19 cellular contexts compared by ENCODE assay signal in the genomic region with DNA sequence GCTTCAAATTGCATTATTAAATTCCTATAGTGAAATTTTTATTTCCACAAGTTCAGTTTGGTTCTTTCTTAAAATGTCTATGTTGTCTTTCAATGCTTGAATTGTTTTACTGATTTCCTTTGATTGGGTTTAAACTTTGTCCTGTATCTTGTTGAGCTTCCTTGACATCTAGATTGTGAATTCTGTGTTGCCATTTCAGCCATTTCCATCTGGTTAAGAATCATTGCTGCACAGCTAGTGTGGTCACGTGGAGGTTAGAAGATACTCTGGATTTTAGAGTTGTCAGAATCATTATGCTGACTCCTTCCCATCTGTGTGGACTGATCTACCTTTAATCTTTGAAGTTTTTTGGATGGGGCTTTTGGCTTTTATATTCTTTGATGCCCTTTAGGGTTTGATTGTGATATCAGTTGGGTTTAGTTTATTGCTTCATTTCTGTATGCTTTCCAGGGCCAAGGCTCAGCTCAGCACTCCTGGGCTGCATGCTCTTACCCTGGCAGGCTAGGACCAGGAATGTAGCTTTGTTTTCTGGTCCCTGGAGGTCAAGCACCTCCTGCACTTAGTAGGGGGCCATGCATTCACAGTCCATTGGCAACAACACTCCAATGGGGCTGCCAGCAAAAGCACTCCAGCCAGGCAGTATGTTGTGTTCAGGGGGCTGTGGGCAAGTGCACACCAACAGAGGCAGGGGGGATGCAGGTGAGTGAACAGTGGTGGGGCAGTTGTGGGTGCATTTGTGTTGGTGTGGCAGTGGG.
DNase-seq lines count a peak whose midpoint lies in the region; ATAC-seq and TF ChIP-seq lines count a peak whose summit lies in the region.
"Had no signal": no experiment of that assay in that cellular context is flagged by ENCODE, and none has a peak within 500 bp of the region (broad histone marks: within the 10 kb centered on the region; RNA-seq: fewer than 3 reads in every experiment).

No MANE protein-coding gene starts in this region.

- H3F3A ChIP-seq in GM23338 (replicated peaks; ENCODE audit: low read depth): no peaks in the 10 kb centered on the region

- H3K27ac Mint-ChIP-seq in GM23338 (no peak overlapping the region), endodermal cell (no peak overlapping the region), osteocyte (ENCODE audit: unreplicated experiment) (peak overlapping the region; percentile 80)
- no peak overlapping the region for H3K27ac Mint-ChIP-seq in activated CD4-positive, alpha-beta memory T cell treated with anti-CD3 and anti-CD28 coated beads, Interleukin-2, amount 10 ng/mL, durations not matched to agents 7 days and 5 days
- H3K27ac Mint-ChIP-seq: B cell had no signal

- H3K4me1 Mint-ChIP-seq in GM23338 (no peaks in the 10 kb centered on the region; the same call in 2 of the 3 replicates), endodermal cell (peaks cover 2% of the 10 kb centered on the region), osteocyte (ENCODE audit: unreplicated experiment) (peaks cover 79% of the 10 kb centered on the region)
- no peaks in the 10 kb centered on the region for H3K4me1 Mint-ChIP-seq in activated CD4-positive, alpha-beta memory T cell treated with anti-CD3 and anti-CD28 coated beads, Interleukin-2, amount 10 ng/mL, durations not matched to agents 7 days and 5 days
- H3K4me1 Mint-ChIP-seq: B cell had no signal

- TF ChIP-seq CTCF in GM23338 (conservative IDR thresholded peaks at IDR 0.05; ENCODE audit: low read depth in 2 of 2): no peak
- no peak for TF ChIP-seq CTCF in RWPE2 (IDR thresholded peaks at IDR 0.05; ENCODE audit: poor library complexity, severe bottlenecking)
- no peak for TF ChIP-seq CTCF in endodermal cell (conservative IDR thresholded peaks at IDR 0.05)
- TF ChIP-seq CTCF in osteocyte (IDR thresholded peaks at IDR 0.05): no peak

- H3K27ac ChIP-seq in GM23338 (ENCODE audit: low read depth) (no peak overlapping the region), RWPE2 (ENCODE audit: poor library complexity, severe bottlenecking) (peak overlapping the region; percentile 99), endodermal cell (ENCODE audit: low read depth, low read length) (no peak overlapping the region)
- H3K27ac ChIP-seq: right lobe of liver had no signal

- DNase-seq in GM23338 (ENCODE audit: low spot score) (no peak), RWPE2 (ENCODE audit: low spot score) (no peak), endodermal cell (peak; percentile 58), osteocyte (ENCODE audit: extremely low spot score, unreplicated experiment) (no peak), NCI-H1417 treated with DMSO at 0.1 percent for 48 hours (lab: John Stamatoyannopoulos, UW) (no peak)
- no peak for DNase-seq in activated CD4-positive, alpha-beta memory T cell treated with anti-CD3 and anti-CD28 coated beads, Interleukin-2, amount 10 ng/mL, durations not matched to agents 7 days and 5 days
- no peak for DNase-seq in stimulated activated naive CD4-positive, alpha-beta T cell treated with Interleukin-2 at 50 U/mL for 16 hours (lab: John Stamatoyannopoulos, UW)
- DNase-seq: activated CD4-positive, alpha-beta T cell treated with anti-CD3 and anti-CD28 coated beads, Interleukin-2, amount 50 U/mL, for 48 hours; central memory CD4-positive, alpha-beta T cell; effector memory CD4-positive, alpha-beta T cell; NCI-H1048; NCI-H2107; NCI-H526 treated with DMSO at 0.1 percent for 48 hours; occipital lobe; right lobe of liver had no signal

- H3K4me1 ChIP-seq in GM23338 (ENCODE audit: insufficient read depth) (no peaks in the 10 kb centered on the region), RWPE2 (ENCODE audit: insufficient read depth, poor library complexity, severe bottlenecking) (peaks cover 37% of the 10 kb centered on the region), endodermal cell (ENCODE audit: control insufficient read depth, insufficient read depth, low read length) (no peaks in the 10 kb centered on the region)
- H3K4me1 ChIP-seq: right lobe of liver had no signal

- WGBS in endodermal cell (ENCODE audit: insufficient coverage in 1 of 2, insufficient read length in 1 of 2), 2 experiments: 71 to 91% methylated on average over 1 of the region's 1 CpG

- no peaks in the 10 kb centered on the region for H3K9me2 ChIP-seq in GM23338 (ENCODE audit: insufficient read depth)

- no peaks in the 10 kb centered on the region for H4K20me1 ChIP-seq in GM23338 (replicated peaks; ENCODE audit: insufficient read depth)

- POLR2A ChIA-PET in activated CD4-positive, alpha-beta memory T cell treated with anti-CD3 and anti-CD28 coated beads, Interleukin-2, amount 10 ng/mL, durations not matched to agents 7 days and 5 days (lab: Charles Lee): no interaction called here

- CTCF ChIA-PET in activated CD4-positive, alpha-beta memory T cell treated with anti-CD3 and anti-CD28 coated beads, Interleukin-2, amount 10 ng/mL, durations not matched to agents 7 days and 5 days (lab: Charles Lee): no interaction called here

- peaks cover 6% of the 10 kb centered on the region for H3K9me3 ChIP-seq in RWPE2 (ENCODE audit: severe bottlenecking)
- H3K9me3 ChIP-seq in endodermal cell (ENCODE audit: control insufficient read depth, low read length): no peaks in the 10 kb centered on the region
- H3K9me3 ChIP-seq: right lobe of liver had no signal

- no peaks in the 10 kb centered on the region for H3K79me2 ChIP-seq in GM23338 (replicated peaks; ENCODE audit: insufficient read depth)

- H3K36me3 ChIP-seq in GM23338 (ENCODE audit: insufficient read depth) (no peaks in the 10 kb centered on the region), RWPE2 (ENCODE audit: low read depth) (0 out of 2 replicates have a peak, but pooled peaks cover 4% of the 10 kb centered on the region), endodermal cell (ENCODE audit: control insufficient read depth, insufficient read depth, low read length) (no peaks in the 10 kb centered on the region)
- H3K36me3 ChIP-seq: right lobe of liver had no signal

- H3K4me3 ChIP-seq in GM23338 (no peak overlapping the region), RWPE2 (ENCODE audit: severe bottlenecking) (no peak overlapping the region), endodermal cell (ENCODE audit: low read length) (no peak overlapping the region)
- H3K4me3 ChIP-seq: GM12878, right lobe of liver had no signal

- H3K36me3 Mint-ChIP-seq in GM23338 (ENCODE audit: low read depth): no peaks in the 10 kb centered on the region
- no peaks in the 10 kb centered on the region for H3K36me3 Mint-ChIP-seq in endodermal cell (ENCODE audit: low read depth)
- peaks cover 16% of the 10 kb centered on the region for H3K36me3 Mint-ChIP-seq in osteocyte (ENCODE audit: unreplicated experiment)
- H3K36me3 Mint-ChIP-seq in activated CD4-positive, alpha-beta memory T cell treated with anti-CD3 and anti-CD28 coated beads, Interleukin-2, amount 10 ng/mL, durations not matched to agents 7 days and 5 days (ENCODE audit: low read depth): no peaks in the 10 kb centered on the region

- no peak overlapping the region for H2AFZ ChIP-seq in GM23338

- H3K27me3 Mint-ChIP-seq in GM23338 (ENCODE audit: insufficient read depth, low read depth, poor library complexity) (no peaks in the 10 kb centered on the region), endodermal cell (ENCODE audit: insufficient read depth) (peaks cover 31% of the 10 kb centered on the region), osteocyte (ENCODE audit: unreplicated experiment) (no peaks in the 10 kb centered on the region)
- no peaks in the 10 kb centered on the region for H3K27me3 Mint-ChIP-seq in activated CD4-positive, alpha-beta memory T cell treated with anti-CD3 and anti-CD28 coated beads, Interleukin-2, amount 10 ng/mL, durations not matched to agents 7 days and 5 days
- H3K27me3 Mint-ChIP-seq: B cell had no signal

- H3K4me2 ChIP-seq in GM23338: no peak overlapping the region

- H3K9me3 Mint-ChIP-seq in GM23338 (no peaks in the 10 kb centered on the region; the same call in 2 of the 3 replicates), endodermal cell (peaks cover 3% of the 10 kb centered on the region), osteocyte (ENCODE audit: unreplicated experiment) (peaks cover 35% of the 10 kb centered on the region)
- H3K9me3 Mint-ChIP-seq in activated CD4-positive, alpha-beta memory T cell treated with anti-CD3 and anti-CD28 coated beads, Interleukin-2, amount 10 ng/mL, durations not matched to agents 7 days and 5 days: peaks cover 15% of the 10 kb centered on the region

- ATAC-seq in GM23338 (peak; percentile 76), RWPE2 (ENCODE audit: low read depth) (0 out of 3 replicates have a peak, but pooled peaks have one; percentile 1), HG03354 (IDR thresholded peaks at IDR 0.05; ENCODE audit: poor library complexity, severe bottlenecking, unreplicated experiment) (no peak)
- ATAC-seq: GM12878, left lobe of liver, right lobe of liver had no signal

- H3K9ac ChIP-seq in endodermal cell (ENCODE audit: extremely low read depth, low read length, poor library complexity, severe bottlenecking): no peak overlapping the region

- H3K4me3 Mint-ChIP-seq in GM23338 (no peak overlapping the region), endodermal cell (no peak overlapping the region), osteocyte (ENCODE audit: unreplicated experiment) (peak overlapping the region; percentile 3)
- H3K4me3 Mint-ChIP-seq in activated CD4-positive, alpha-beta memory T cell treated with anti-CD3 and anti-CD28 coated beads, Interleukin-2, amount 10 ng/mL, durations not matched to agents 7 days and 5 days: no peak overlapping the region
- H3K4me3 Mint-ChIP-seq: B cell had no signal

- H3K27me3 ChIP-seq in GM23338 (ENCODE audit: insufficient read depth) (no peaks in the 10 kb centered on the region), RWPE2 (ENCODE audit: insufficient read depth, poor library complexity, severe bottlenecking) (no peaks in the 10 kb centered on the region), endodermal cell (ENCODE audit: control insufficient read depth, insufficient read depth, low read length, poor library complexity, severe bottlenecking) (peaks cover 20% of the 10 kb centered on the region)
- H3K27me3 ChIP-seq: right lobe of liver had no signal

TF ChIP-seq in GM23338, 12 proteins besides CTCF, POLR2A, EP300 and RAD21 (continues in another document):
- TF ChIP-seq STAT1 (IDR thresholded peaks at IDR 0.05; ENCODE audit: unreplicated experiment) (no peak), POLR2AphosphoS5 (IDR thresholded peaks at IDR 0.05; ENCODE audit: low read depth) (no peak), EZH2phosphoT487 (IDR thresholded peaks at IDR 0.05; ENCODE audit: unreplicated experiment) (no peak), JUNB (IDR thresholded peaks at IDR 0.05; ENCODE audit: unreplicated experiment) (no peak)
- TF ChIP-seq, protein P1, sequence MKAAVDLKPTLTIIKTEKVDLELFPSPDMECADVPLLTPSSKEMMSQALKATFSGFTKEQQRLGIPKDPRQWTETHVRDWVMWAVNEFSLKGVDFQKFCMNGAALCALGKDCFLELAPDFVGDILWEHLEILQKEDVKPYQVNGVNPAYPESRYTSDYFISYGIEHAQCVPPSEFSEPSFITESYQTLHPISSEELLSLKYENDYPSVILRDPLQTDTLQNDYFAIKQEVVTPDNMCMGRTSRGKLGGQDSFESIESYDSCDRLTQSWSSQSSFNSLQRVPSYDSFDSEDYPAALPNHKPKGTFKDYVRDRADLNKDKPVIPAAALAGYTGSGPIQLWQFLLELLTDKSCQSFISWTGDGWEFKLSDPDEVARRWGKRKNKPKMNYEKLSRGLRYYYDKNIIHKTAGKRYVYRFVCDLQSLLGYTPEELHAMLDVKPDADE (IDR thresholded peaks at IDR 0.05): no peak
